11 cellular contexts compared by ENCODE assay signal in the genomic region with DNA sequence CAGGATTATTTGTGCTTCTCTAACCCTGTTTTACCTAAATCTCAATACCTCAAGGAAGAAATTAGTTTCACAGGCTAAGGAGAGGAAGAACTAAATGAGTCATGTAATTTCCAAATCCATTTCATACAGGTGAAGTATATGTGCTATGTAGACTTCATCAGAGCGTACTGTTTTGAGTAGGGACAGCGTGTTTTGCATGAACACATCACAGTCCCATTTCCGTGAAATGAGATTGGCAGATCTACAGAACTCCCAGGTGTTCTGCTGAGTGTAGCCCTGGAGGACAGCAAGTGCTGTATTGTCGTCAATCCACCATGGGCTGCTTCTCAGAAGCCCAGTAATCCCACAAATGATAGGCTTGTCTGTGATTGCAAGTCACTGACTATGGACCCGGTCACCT.
DNase-seq lines count a peak whose midpoint lies in the region; ATAC-seq and FAIRE-seq lines count a peak whose summit lies in the region.
"Had no signal": no experiment of that assay in that cellular context is flagged by ENCODE, and none has a peak within 500 bp of the region (broad histone marks: within the 10 kb centered on the region; RNA-seq: fewer than 3 reads in every experiment).

No MANE protein-coding gene starts in this region.

- H3K9me3 Mint-ChIP-seq in activated naive CD8-positive, alpha-beta T cell (ENCODE audit: low read depth): no peaks in the 10 kb centered on the region
- H3K9me3 Mint-ChIP-seq: CD4-positive, alpha-beta memory T cell had no signal

- H3K27me3 Mint-ChIP-seq in activated naive CD8-positive, alpha-beta T cell: no peaks in the 10 kb centered on the region
- H3K27me3 Mint-ChIP-seq: CD4-positive, alpha-beta memory T cell had no signal

- peak; percentile 83 for FAIRE-seq in GM19239 (lab: Jason Lieb, UNC)

- DNase-seq in GM19239 (ENCODE audit: insufficient read length, low spot score) (no peak), NCI-H524 treated with DMSO at 0.1 percent for 48 hours (lab: John Stamatoyannopoulos, UW) (no peak)
- DNase-seq: CD4-positive, alpha-beta memory T cell; GM23248; NCI-H146; T1000 had no signal

- H3K4me3 Mint-ChIP-seq in activated naive CD8-positive, alpha-beta T cell: peak overlapping the region; percentile 27
- H3K4me3 Mint-ChIP-seq: CD4-positive, alpha-beta memory T cell had no signal

- H3K27ac Mint-ChIP-seq in activated naive CD8-positive, alpha-beta T cell: peak overlapping the region; percentile 94

- H3K4me1 Mint-ChIP-seq in activated naive CD8-positive, alpha-beta T cell (ENCODE audit: low read depth): peaks cover 59% of the 10 kb centered on the region

- ATAC-seq in GM18519 (IDR thresholded peaks at IDR 0.05; ENCODE audit: low FRiP score, unreplicated experiment) (peak; percentile 27), HG03097 (IDR thresholded peaks at IDR 0.05; ENCODE audit: low FRiP score, unreplicated experiment) (peak; percentile 47), GM21825 (IDR thresholded peaks at IDR 0.05; ENCODE audit: unreplicated experiment) (no peak), HG02981 (IDR thresholded peaks at IDR 0.05; ENCODE audit: unreplicated experiment) (no peak)

- peaks cover 40% of the 10 kb centered on the region for H3K36me3 Mint-ChIP-seq in activated naive CD8-positive, alpha-beta T cell

Comparison
In these comparisons a context has a peak if more than half of its experiments do, and no peak if none do; other contexts are left out.
1. ATAC-seq: peak in GM18519 (single experiment) and HG03097 (single experiment); none in GM21825 (single experiment) and HG02981 (single experiment).